Comparison of ENCODE assay signal across 1 cellular context in genomic region chr6:528989-529388, GRCh38.
TF ChIP-seq lines count a peak whose summit lies in the region.

No MANE protein-coding gene starts in this region.

TF ChIP-seq in H1, 55 proteins besides CTCF, POLR2A, EP300 and RAD21 (continued from another document):
- TF ChIP-seq BCL11A (IDR thresholded peaks at IDR 0.05; ENCODE audit: low read depth in 2 of 2, low read length in 2 of 2) (no peak), TCF12 (IDR thresholded peaks at IDR 0.05; ENCODE audit: low read depth, low read length) (no peak), CBX5 (IDR thresholded peaks at IDR 0.05; ENCODE audit: low read depth, low read length) (no peak), CEBPB (IDR thresholded peaks at IDR 0.05; ENCODE audit: low read depth, low read length) (no peak), EZH2 (IDR thresholded peaks at IDR 0.05; ENCODE audit: low read depth, low read length, severe bottlenecking) (no peak), RNF2 (IDR thresholded peaks at IDR 0.05; ENCODE audit: borderline replicate concordance, low read depth, low read length, missing control alignments, poor library complexity, severe bottlenecking) (no peak), BACH1 (IDR thresholded peaks at IDR 0.05; ENCODE audit: low read length) (no peak), SUZ12 (IDR thresholded peaks at IDR 0.05; ENCODE audit: low read length) (no peak), RBBP5 (IDR thresholded peaks at IDR 0.05; ENCODE audit: borderline replicate concordance, low read depth, low read length) (no peak), YY1 (IDR thresholded peaks at IDR 0.05; ENCODE audit: low read depth, low read length) (no peak), SAP30 (IDR thresholded peaks at IDR 0.05; ENCODE audit: insufficient read depth, insufficient replicate concordance, low read length) (no peak), SIRT6 (IDR thresholded peaks at IDR 0.05; ENCODE audit: low read length) (no peak)
